In the genomic region with DNA sequence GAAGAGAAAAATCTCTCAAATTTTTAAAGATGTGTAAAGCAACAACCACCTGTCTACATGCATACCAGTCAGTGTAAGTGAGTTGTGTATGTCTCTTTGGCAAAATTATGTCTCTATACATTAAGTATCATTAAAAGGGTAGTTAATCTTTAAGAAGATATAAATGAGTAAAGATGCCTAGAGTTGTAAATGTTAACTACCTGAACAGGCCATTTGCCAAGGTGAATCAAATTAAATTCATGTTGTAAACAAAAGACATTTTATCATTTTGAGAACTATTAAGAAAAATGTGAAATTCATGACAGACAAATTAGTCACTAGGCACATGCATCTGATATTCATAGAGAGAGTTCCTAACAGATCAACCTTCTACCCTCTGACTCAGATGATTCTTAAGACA, we compare ENCODE assay signal across 22 cellular contexts. TPM values are rescaled to one million over a fixed set of nuclear protein-coding genes. Genes with fewer than 3 reads are reported as not detected.
DNase-seq lines count a peak whose midpoint lies in the region; ATAC-seq, FAIRE-seq and TF ChIP-seq lines count a peak whose summit lies in the region.
"Had no signal": no experiment of that assay in that cellular context is flagged by ENCODE, and none has a peak within 500 bp of the region (broad histone marks: within the 10 kb centered on the region; RNA-seq: fewer than 3 reads in every experiment).

Gene TMPRSS15, minus strand, starts transcription at position 101 of the 400 bp plus-strand sequence. CDS start 163 bp downstream, outside the sequence.

- H2AK5ac ChIP-seq in H1 (ENCODE audit: low read depth, low read length), result no peak within 1 kb of the TSS

- H3K9ac ChIP-seq in SK-N-SH (no peak within 1 kb of the TSS), H1 (replicated peaks in 1 of 4; ENCODE audit: extremely low read depth in 1 of 4, low read depth in 3 of 4, low read length in 3 of 4) (no peak within 1 kb of the TSS)

- no peaks in the 10 kb centered on the region for H3K27me3 ChIP-seq in SK-N-SH (ENCODE audit: insufficient read depth)
- no peaks in the 10 kb centered on the region for H3K27me3 ChIP-seq in Peyer's patch
- no peaks in the 10 kb centered on the region for H3K27me3 ChIP-seq in H1 (replicated peaks in 1 of 4; ENCODE audit: control insufficient read depth in 3 of 4, extremely low read depth in 1 of 4, insufficient read depth in 3 of 4, low read length in 3 of 4)

- DNase-seq in SK-N-SH (no peak), Peyer's patch (no peak), H1 (ENCODE audit: low read depth in 1 of 2, low spot score in 2 of 2) (no peak)
- no peak for DNase-seq in activated CD4-positive, alpha-beta T cell treated with anti-CD3 and anti-CD28 coated beads, Interleukin-2, amount 50 U/mL, for 4 hours
- DNase-seq: CD8-positive, alpha-beta T cell; COR-L47; DMS153; DMS79 treated with DMSO at 0.1 percent for 48 hours; EL; GF-D8 had no signal

- H3K27ac ChIP-seq in SK-N-SH (ENCODE audit: low read depth in 2 of 2, low read length in 1 of 2), result no peak within 1 kb of the TSS
- peak within 1 kb of the TSS in 2 of 4 donors; percentile 37 to 55 for H3K27ac ChIP-seq in Peyer's patch
- no peak within 1 kb of the TSS for H3K27ac ChIP-seq in H1 (ENCODE audit: low read depth, low read length)
- H3K27ac ChIP-seq: 22Rv1 had no signal

- TF ChIP-seq POLR2A in Peyer's patch (IDR thresholded peaks at IDR 0.05) (no peak), H1 (IDR thresholded peaks at IDR 0.05; ENCODE audit: control extremely low read depth in 1 of 2, low read depth in 2 of 2, low read length in 2 of 2) (no peak)

- POLR2A ChIA-PET in SK-N-SH (lab: Yijun Ruan, JAX), result no interaction called here
- POLR2A ChIA-PET in H1 (lab: Charles Lee; ENCODE audit: partially characterized antibody), result no interaction called here

- H3K14ac ChIP-seq in H1 (ENCODE audit: insufficient read length), result no peak within 1 kb of the TSS

- no peak within 1 kb of the TSS for H3K56ac ChIP-seq in H1 (replicated peaks; ENCODE audit: insufficient read length, low read depth, low read length)

- H4K91ac ChIP-seq in H1 (replicated peaks; ENCODE audit: insufficient read length, low read length), result no peak within 1 kb of the TSS

- H3K23me2 ChIP-seq in H1 (ENCODE audit: low read depth, low read length), result no peaks in the 10 kb centered on the region

- no peaks in the 10 kb centered on the region for H3K4me1 ChIP-seq in SK-N-SH (ENCODE audit: control insufficient read depth in 1 of 2, insufficient read depth in 2 of 2, low read depth in 1 of 2, low read length in 1 of 2)
- peaks cover 0 to 7% (median 2%) of the 10 kb centered on the region in 4 donors for H3K4me1 ChIP-seq in Peyer's patch
- H3K4me1 ChIP-seq in H1 (replicated peaks in 1 of 4; ENCODE audit: control insufficient read depth in 3 of 4, insufficient read depth in 4 of 4, low read length in 3 of 4), result no peaks in the 10 kb centered on the region

- H4K20me1 ChIP-seq in SK-N-SH (ENCODE audit: insufficient read depth) (no peaks in the 10 kb centered on the region), H1 (replicated peaks in 1 of 2; ENCODE audit: control insufficient read depth in 1 of 2, insufficient read depth in 2 of 2, low read length in 2 of 2) (no peaks in the 10 kb centered on the region)

- H2AFZ ChIP-seq in SK-N-SH (ENCODE audit: low read depth), result peak within 1 kb of the TSS; percentile 35; the same call in 1 of the 2 replicates
- 0 out of 2 replicates have a peak within 1 kb of the TSS, but pooled peaks have one; percentile 58 for H2AFZ ChIP-seq in H1 (ENCODE audit: low read length)

- TF ChIP-seq EP300 in SK-N-SH (IDR thresholded peaks at IDR 0.05; ENCODE audit: borderline replicate concordance in 1 of 2, low read depth in 1 of 2, low read length in 1 of 2) (no peak), H1 (IDR thresholded peaks at IDR 0.05; ENCODE audit: borderline replicate concordance in 1 of 2, low read depth in 2 of 2, low read length in 2 of 2) (no peak)

- H3K18ac ChIP-seq in H1 (ENCODE audit: extremely low read depth, low read length), result no peak within 1 kb of the TSS

- no peak for TF ChIP-seq RAD21 in SK-N-SH (IDR thresholded peaks at IDR 0.05; ENCODE audit: low read length)
- TF ChIP-seq RAD21 in H1 (IDR thresholded peaks at IDR 0.05 in 1 of 2, conservative IDR thresholded peaks at IDR 0.05 in 1 of 2; ENCODE audit: low read depth in 2 of 2, low read length in 2 of 2), result no peak

- H2BK12ac ChIP-seq in H1 (ENCODE audit: low read depth, low read length), result no peak within 1 kb of the TSS

- H3K23ac ChIP-seq in H1 (ENCODE audit: insufficient read length), result no peak within 1 kb of the TSS

- H2BK5ac ChIP-seq in H1 (ENCODE audit: low read depth, low read length), result no peak within 1 kb of the TSS

- FAIRE-seq in H1 (lab: Jason Lieb, UNC), result no peak
- FAIRE-seq: GM19239, HepG2, HTR-8/SVneo had no signal

- no peak within 1 kb of the TSS for H4K5ac ChIP-seq in H1 (ENCODE audit: insufficient read length, low read depth, low read length)

- H3K4me2 ChIP-seq in SK-N-SH (no peak within 1 kb of the TSS), H1 (ENCODE audit: insufficient read depth in 1 of 2, low read depth in 2 of 2, low read length in 2 of 2) (no peak within 1 kb of the TSS)

- 0 out of 2 replicates have a peak, but pooled peaks cover 3% of the 10 kb centered on the region for H3K9me3 ChIP-seq in SK-N-SH
- peaks cover 0 to 5% (median 0%) of the 10 kb centered on the region in 4 donors for H3K9me3 ChIP-seq in Peyer's patch
- peaks cover 0 to 3% of the 10 kb centered on the region in 2 experiments; a peak in 1 of 4 replicates for H3K9me3 ChIP-seq in H1 (ENCODE audit: insufficient read depth in 2 of 2, low read depth in 1 of 2, low read length in 1 of 2)

- H3F3A ChIP-seq in SK-N-SH (replicated peaks; ENCODE audit: insufficient read depth), result no peaks in the 10 kb centered on the region

- no peak within 1 kb of the TSS for H2BK15ac ChIP-seq in H1 (ENCODE audit: low read length)

- H3K4me3 ChIP-seq in SK-N-SH (ENCODE audit: low read depth in 2 of 2, low read length in 1 of 2), result no peak within 1 kb of the TSS
- peak within 1 kb of the TSS in 2 of 4 donors; percentile 13 to 24 for H3K4me3 ChIP-seq in Peyer's patch
- H3K4me3 ChIP-seq in H1 (ENCODE audit: extremely low read depth in 1 of 4, insufficient read depth in 2 of 4, low read depth in 3 of 4, low read length in 4 of 4), result no peak within 1 kb of the TSS

- H3K9me2 ChIP-seq in SK-N-SH, result no peaks in the 10 kb centered on the region

- H2BK20ac ChIP-seq in H1 (ENCODE audit: low read length), result no peak within 1 kb of the TSS

- no peaks in the 10 kb centered on the region for H3K79me2 ChIP-seq in SK-N-SH (ENCODE audit: insufficient read depth)
- no peaks in the 10 kb centered on the region for H3K79me2 ChIP-seq in H1 (ENCODE audit: control insufficient read depth in 1 of 2, insufficient read depth in 2 of 2, low read length in 2 of 2)

- TF ChIP-seq CTCF in SK-N-SH (IDR thresholded peaks at IDR 0.05), result no peak
- TF ChIP-seq CTCF in Peyer's patch (IDR thresholded peaks at IDR 0.05), result no peak
- TF ChIP-seq CTCF in H1 (IDR thresholded peaks at IDR 0.05; ENCODE audit: control extremely low read depth in 1 of 3, insufficient read depth in 1 of 3, low read depth in 1 of 3, low read length in 3 of 3), result no peak

- CTCF ChIA-PET in SK-N-SH (lab: Yijun Ruan, JAX) (no interaction called here), H1 (lab: Charles Lee; ENCODE audit: partially characterized antibody) (no interaction called here)

- no peak within 1 kb of the TSS for H2BK120ac ChIP-seq in H1 (replicated peaks; ENCODE audit: low read depth, low read length)

- H4K8ac ChIP-seq in H1 (ENCODE audit: extremely low read depth, insufficient read depth, low read length), result no peak within 1 kb of the TSS

- H3K4ac ChIP-seq in H1 (replicated peaks; ENCODE audit: insufficient read length, low read depth, low read length), result no peak within 1 kb of the TSS

- ATAC-seq in SK-N-SH treated with all-trans-retinoic acid at 6 μM for 48 hours (no peak), HG03159 (IDR thresholded peaks at IDR 0.05; ENCODE audit: unreplicated experiment) (no peak), HG03460 (IDR thresholded peaks at IDR 0.05; ENCODE audit: unreplicated experiment) (no peak), HG02938 (IDR thresholded peaks at IDR 0.05; ENCODE audit: unreplicated experiment) (no peak)
- ATAC-seq: CD8-positive, alpha-beta T cell; HCT116; HepG2 had no signal

- H3K79me1 ChIP-seq in H1 (ENCODE audit: low read depth, low read length), result no peaks in the 10 kb centered on the region

- no peaks in the 10 kb centered on the region for H3K36me3 ChIP-seq in SK-N-SH (replicated peaks in 1 of 2; ENCODE audit: control insufficient read depth in 1 of 2, insufficient read depth in 2 of 2, low read length in 1 of 2)
- no peaks in the 10 kb centered on the region for H3K36me3 ChIP-seq in Peyer's patch
- H3K36me3 ChIP-seq in H1 (ENCODE audit: control insufficient read depth in 2 of 4, insufficient read depth in 4 of 4, low read length in 3 of 4), result no peaks in the 10 kb centered on the region

TF ChIP-seq in SK-N-SH, 30 proteins besides CTCF, POLR2A, EP300 and RAD21 (continues in another document):
- TF ChIP-seq RFX5 (IDR thresholded peaks at IDR 0.05; ENCODE audit: low read length) (no peak), NRF1 (IDR thresholded peaks at IDR 0.05; ENCODE audit: low read depth, low read length) (no peak), RXRA (IDR thresholded peaks at IDR 0.05; ENCODE audit: borderline replicate concordance, low read depth) (no peak)

TF ChIP-seq in SK-N-SH treated with all-trans-retinoic acid at 6 μM for 48 hours, 23 proteins besides CTCF, POLR2A, EP300 and RAD21 (continues in another document):
- TF ChIP-seq ZFP3 (CRISPR knock-in tag; IDR thresholded peaks at IDR 0.05) (no peak), PPARA (CRISPR knock-in tag; IDR thresholded peaks at IDR 0.05; ENCODE audit: borderline replicate concordance) (no peak), OSR1 (CRISPR knock-in tag; IDR thresholded peaks at IDR 0.05) (no peak)

TF ChIP-seq in H1, 55 proteins besides CTCF, POLR2A, EP300 and RAD21 (continues in another document):
- no peak for TF ChIP-seq SUZ12 (IDR thresholded peaks at IDR 0.05; ENCODE audit: low read length)
- TF ChIP-seq SRF (IDR thresholded peaks at IDR 0.05; ENCODE audit: low read depth, low read length), result no peak

RNA-seq across cellular contexts. Expression of gene TMPRSS15, which starts in this region (rescaled TPM):
- polyA plus RNA-seq in SK-N-SH (2012; rRNA removed) (0.03 TPM in 1 of 2 replicates, not detected in the other), H1 (2011; rRNA removed) (not detected in 2 replicates)
- polyA plus RNA-seq in SK-N-SH (2012; cell fraction: cytosol; rRNA removed), result 0.01 TPM in 2 replicates
- polyA plus RNA-seq in SK-N-SH (2012; cell fraction: nucleus; rRNA removed), result not detected in 2 replicates
- 10 to 100 TPM in 3 of 4 donors, not detected in 1; 18.0 to 70.0 (median 39.9) TPM for total RNA-seq in Peyer's patch
- not detected in 2 replicates for total RNA-seq in H1 (2021; fragmentation: NEBNext Ultra II Directional; extraction: Animal tissue kit (Norgen Biotek cat#: 25700))
- polyA plus RNA-seq in H1 (2011; cell fraction: cytosol; rRNA removed), result not detected
- polyA plus RNA-seq in H1 (2011; cell fraction: nucleus; rRNA removed), result not detected
- not detected in 4 replicates for polyA plus RNA-seq in H1 (2012, experiment 1 of 2)
- polyA plus RNA-seq in H1 (2012, experiment 2 of 2), result not detected
- not detected for polyA plus RNA-seq in H1 (2013, experiment 1 of 2)
- polyA plus RNA-seq in H1 (2013, experiment 2 of 2), result not detected
- not detected in 2 replicates for polyA minus RNA-seq in H1 (2011; rRNA and poly(A)+ RNA removed)
- polyA minus RNA-seq in H1 (2011; cell fraction: cytosol; rRNA and poly(A)+ RNA removed), result not detected
- not detected for polyA minus RNA-seq in H1 (2011; cell fraction: nucleus; rRNA and poly(A)+ RNA removed)
- total RNA-seq: A673; CD8-positive, alpha-beta T cell; HepG2 had no signal
- polyA plus RNA-seq: BJ, CD14-positive monocyte, HepG2 had no signal
